In the genomic region with DNA sequence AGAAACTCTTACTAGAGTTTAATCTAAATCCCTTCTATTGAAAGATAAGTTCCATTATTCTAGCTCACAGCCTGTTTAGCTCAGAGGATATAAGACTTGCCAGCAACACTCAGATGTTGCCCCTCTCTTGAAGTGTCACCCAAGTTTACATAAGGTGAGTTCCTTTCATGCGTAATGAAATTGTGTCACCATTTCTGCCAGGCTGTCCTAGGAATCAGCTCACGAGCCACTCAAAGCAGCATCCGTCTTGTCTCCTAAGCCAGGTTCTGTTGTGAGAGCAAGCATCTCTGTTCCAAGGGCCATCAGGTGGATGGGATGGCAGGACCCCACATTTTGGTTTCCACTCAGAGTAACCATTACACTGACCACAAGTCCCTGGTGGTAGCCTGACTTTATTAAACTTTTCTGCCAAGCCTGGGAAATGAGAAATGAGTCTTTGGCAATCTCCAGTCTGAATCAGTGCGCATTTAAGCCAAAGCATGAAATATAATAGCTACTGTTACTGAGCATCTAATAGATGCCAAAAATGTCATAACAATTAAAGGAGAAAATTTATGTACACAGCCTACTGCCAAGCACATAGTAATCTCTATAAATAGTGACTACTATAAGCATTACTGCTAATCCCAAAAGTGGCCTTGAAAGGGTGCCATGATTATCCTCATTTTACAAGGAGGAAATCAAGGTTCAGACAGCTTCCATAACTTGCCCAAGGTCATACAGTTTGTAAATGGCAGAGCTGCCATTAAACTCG, we compare ENCODE assay signal across 17 cellular contexts.
A peak's percentile ranks its signal among the peaks of the same experiment; 100 is the strongest.
DNase-seq lines count a peak whose midpoint lies in the region; ATAC-seq, FAIRE-seq and TF ChIP-seq lines count a peak whose summit lies in the region.
"Had no signal": no experiment of that assay in that cellular context is flagged by ENCODE, and none has a peak within 500 bp of the region (broad histone marks: within the 10 kb centered on the region; RNA-seq: fewer than 3 reads in every experiment).

No MANE protein-coding gene starts in this region.

- no peak overlapping the region for H3K14ac ChIP-seq in trophoblast cell (ENCODE audit: low read length)

- peak overlapping the region; percentile 46 for H2BK12ac ChIP-seq in trophoblast cell (ENCODE audit: low read length)

- H3K4me2 ChIP-seq in trophoblast cell (ENCODE audit: low read length), result no peak overlapping the region
- H3K4me2 ChIP-seq: GM23338, KMS-11 had no signal

- DNase-seq in D721Med (ENCODE audit: insufficient read length, low spot score) (no peak), MV-4-11 (lab: John Stamatoyannopoulos, UW) (peak; percentile 35), trophoblast cell (no peak), T-helper 9 cell (no peak), SKM-1 treated with dmso at 0.1 percent for 144 hours (lab: John Stamatoyannopoulos, UW; ENCODE audit: unreplicated experiment) (no peak)
- DNase-seq in stimulated activated naive CD4-positive, alpha-beta T cell (lab: John Stamatoyannopoulos, UW), result no peak
- DNase-seq: ACHN, AML-193, COR-L47, NCI-H187, NCI-H774, T-helper 1 cell had no signal

- peak; percentile 74 for ATAC-seq in SK-N-SH treated with all-trans-retinoic acid at 6 μM for 48 hours
- ATAC-seq: GM23338, Panc1 had no signal

- no peak overlapping the region for H3K18ac ChIP-seq in trophoblast cell (ENCODE audit: low read length)

- peak overlapping the region; percentile 32 for H4K91ac ChIP-seq in trophoblast cell (ENCODE audit: low read depth, low read length)

- no peak overlapping the region for H3K27ac ChIP-seq in trophoblast cell (ENCODE audit: low read depth, low read length)
- H3K27ac ChIP-seq: KMS-11 had no signal

- no peak overlapping the region for H4K12ac ChIP-seq in trophoblast cell (ENCODE audit: low read depth, low read length)

- no peak overlapping the region for H3K23ac ChIP-seq in trophoblast cell (ENCODE audit: low read length)

- H3K79me1 ChIP-seq in trophoblast cell (ENCODE audit: low read length), result peaks cover 5% of the 10 kb centered on the region

- no peaks in the 10 kb centered on the region for H3K27me3 ChIP-seq in trophoblast cell (ENCODE audit: insufficient read depth, low read length)

- H3K79me2 ChIP-seq in trophoblast cell (ENCODE audit: control insufficient read depth, insufficient read depth, low read length, poor library complexity), result no peaks in the 10 kb centered on the region

- H3K9ac ChIP-seq in trophoblast cell (ENCODE audit: low read length), result peak overlapping the region; percentile 55
- H3K9ac ChIP-seq: KMS-11 had no signal

- H3K4me1 ChIP-seq in trophoblast cell (ENCODE audit: control insufficient read depth in 1 of 2, insufficient read depth in 2 of 2, low read length in 2 of 2), result peaks cover 0 to 6% of the 10 kb centered on the region in 2 experiments

- H2AK5ac ChIP-seq in trophoblast cell (ENCODE audit: low read length), result no peak overlapping the region

- no peak overlapping the region for H4K8ac ChIP-seq in trophoblast cell (ENCODE audit: low read depth, low read length)

- H3K36me3 ChIP-seq in trophoblast cell (ENCODE audit: control insufficient read depth in 1 of 2, insufficient read depth in 2 of 2, low read length in 2 of 2), result no peaks in the 10 kb centered on the region

- no peak for TF ChIP-seq CTCF in D721Med (IDR thresholded peaks at IDR 0.05; ENCODE audit: insufficient read depth, missing control alignments)

- FAIRE-seq in D721Med (lab: Jason Lieb, UNC), result peak; percentile 32
- FAIRE-seq: G401.6 had no signal

- H3K4me3 ChIP-seq in trophoblast cell (ENCODE audit: low read depth, low read length), result no peak overlapping the region
- H3K4me3 ChIP-seq: GM23338 had no signal

- no peak overlapping the region for H2AFZ ChIP-seq in trophoblast cell (ENCODE audit: insufficient read depth, low read length, poor library complexity)
- H2AFZ ChIP-seq: GM23338 had no signal

- no peak overlapping the region for H2BK5ac ChIP-seq in trophoblast cell (ENCODE audit: low read depth, low read length, poor library complexity)

- H3K9me3 ChIP-seq in trophoblast cell (ENCODE audit: insufficient read depth, low read depth, low read length), result peaks cover 1% of the 10 kb centered on the region

- no peak overlapping the region for H3K4ac ChIP-seq in trophoblast cell (ENCODE audit: low read depth, low read length)

- no CpG with 5 or more reads among the region's 5 CpGs for WGBS in trophoblast cell (ENCODE audit: extremely low coverage, insufficient coverage, insufficient read length)

- H2BK120ac ChIP-seq in trophoblast cell (ENCODE audit: insufficient read depth, low read length, poor library complexity), result no peak overlapping the region

TF ChIP-seq in SK-N-SH treated with all-trans-retinoic acid at 6 μM for 48 hours, 23 proteins besides CTCF, POLR2A, EP300 and RAD21 (continues in another document):
- TF ChIP-seq TCF4 (CRISPR knock-in tag; IDR thresholded peaks at IDR 0.05; ENCODE audit: borderline replicate concordance), result no peak
- TF ChIP-seq, protein P1, sequence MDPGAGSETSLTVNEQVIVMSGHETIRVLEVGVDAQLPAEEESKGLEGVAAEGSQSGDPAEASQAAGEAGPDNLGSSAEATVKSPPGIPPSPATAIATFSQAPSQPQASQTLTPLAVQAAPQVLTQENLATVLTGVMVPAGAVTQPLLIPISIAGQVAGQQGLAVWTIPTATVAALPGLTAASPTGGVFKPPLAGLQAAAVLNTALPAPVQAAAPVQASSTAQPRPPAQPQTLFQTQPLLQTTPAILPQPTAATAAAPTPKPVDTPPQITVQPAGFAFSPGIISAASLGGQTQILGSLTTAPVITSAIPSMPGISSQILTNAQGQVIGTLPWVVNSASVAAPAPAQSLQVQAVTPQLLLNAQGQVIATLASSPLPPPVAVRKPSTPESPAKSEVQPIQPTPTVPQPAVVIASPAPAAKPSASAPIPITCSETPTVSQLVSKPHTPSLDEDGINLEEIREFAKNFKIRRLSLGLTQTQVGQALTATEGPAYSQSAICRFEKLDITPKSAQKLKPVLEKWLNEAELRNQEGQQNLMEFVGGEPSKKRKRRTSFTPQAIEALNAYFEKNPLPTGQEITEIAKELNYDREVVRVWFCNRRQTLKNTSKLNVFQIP (CRISPR knock-in tag; IDR thresholded peaks at IDR 0.05; ENCODE audit: borderline replicate concordance, low read depth), result peak; percentile 86; the same call in 1 of the 2 replicates
- no peak for TF ChIP-seq BACH2 (CRISPR knock-in tag; IDR thresholded peaks at IDR 0.05; ENCODE audit: borderline replicate concordance)
- no peak for TF ChIP-seq PPARA (CRISPR knock-in tag; IDR thresholded peaks at IDR 0.05; ENCODE audit: borderline replicate concordance)
- TF ChIP-seq ZFP3 (CRISPR knock-in tag; IDR thresholded peaks at IDR 0.05), result peak; percentile 73; the same call in 1 of the 2 replicates
- peak; percentile 99 for TF ChIP-seq ISL1 (CRISPR knock-in tag; IDR thresholded peaks at IDR 0.05)
- TF ChIP-seq TOX (CRISPR knock-in tag; IDR thresholded peaks at IDR 0.05; ENCODE audit: borderline replicate concordance), result peak; percentile 97
- TF ChIP-seq ESRRG (CRISPR knock-in tag; IDR thresholded peaks at IDR 0.05), result peak; percentile 54; the same call in 1 of the 2 replicates
- no peak for TF ChIP-seq ZFP30 (CRISPR knock-in tag; IDR thresholded peaks at IDR 0.05)
- peak; percentile 95 for TF ChIP-seq ZC3H10 (CRISPR knock-in tag; IDR thresholded peaks at IDR 0.05)
- TF ChIP-seq ZNF70 (CRISPR knock-in tag; IDR thresholded peaks at IDR 0.05), result no peak
- TF ChIP-seq SNAI2 (CRISPR knock-in tag; IDR thresholded peaks at IDR 0.05), result 0 out of 2 replicates have a peak, but pooled peaks have one; percentile 50
- TF ChIP-seq, protein P2, sequence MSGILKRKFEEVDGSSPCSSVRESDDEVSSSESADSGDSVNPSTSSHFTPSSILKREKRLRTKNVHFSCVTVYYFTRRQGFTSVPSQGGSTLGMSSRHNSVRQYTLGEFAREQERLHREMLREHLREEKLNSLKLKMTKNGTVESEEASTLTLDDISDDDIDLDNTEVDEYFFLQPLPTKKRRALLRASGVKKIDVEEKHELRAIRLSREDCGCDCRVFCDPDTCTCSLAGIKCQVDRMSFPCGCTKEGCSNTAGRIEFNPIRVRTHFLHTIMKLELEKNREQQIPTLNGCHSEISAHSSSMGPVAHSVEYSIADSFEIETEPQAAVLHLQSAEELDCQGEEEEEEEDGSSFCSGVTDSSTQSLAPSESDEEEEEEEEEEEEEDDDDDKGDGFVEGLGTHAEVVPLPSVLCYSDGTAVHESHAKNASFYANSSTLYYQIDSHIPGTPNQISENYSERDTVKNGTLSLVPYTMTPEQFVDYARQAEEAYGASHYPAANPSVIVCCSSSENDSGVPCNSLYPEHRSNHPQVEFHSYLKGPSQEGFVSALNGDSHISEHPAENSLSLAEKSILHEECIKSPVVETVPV (CRISPR knock-in tag; IDR thresholded peaks at IDR 0.05), result no peak
- TF ChIP-seq, protein P3, sequence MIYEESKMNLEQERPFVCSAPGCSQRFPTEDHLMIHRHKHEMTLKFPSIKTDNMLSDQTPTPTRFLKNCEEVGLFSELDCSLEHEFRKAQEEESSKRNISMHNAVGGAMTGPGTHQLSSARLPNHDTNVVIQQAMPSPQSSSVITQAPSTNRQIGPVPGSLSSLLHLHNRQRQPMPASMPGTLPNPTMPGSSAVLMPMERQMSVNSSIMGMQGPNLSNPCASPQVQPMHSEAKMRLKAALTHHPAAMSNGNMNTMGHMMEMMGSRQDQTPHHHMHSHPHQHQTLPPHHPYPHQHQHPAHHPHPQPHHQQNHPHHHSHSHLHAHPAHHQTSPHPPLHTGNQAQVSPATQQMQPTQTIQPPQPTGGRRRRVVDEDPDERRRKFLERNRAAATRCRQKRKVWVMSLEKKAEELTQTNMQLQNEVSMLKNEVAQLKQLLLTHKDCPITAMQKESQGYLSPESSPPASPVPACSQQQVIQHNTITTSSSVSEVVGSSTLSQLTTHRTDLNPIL (CRISPR knock-in tag; IDR thresholded peaks at IDR 0.05; ENCODE audit: low read depth), result peak; percentile 94
- TF ChIP-seq OSR1 (CRISPR knock-in tag; IDR thresholded peaks at IDR 0.05), result peak; percentile 45; the same call in 1 of the 2 replicates
- peak; percentile 96 for TF ChIP-seq CSDC2 (CRISPR knock-in tag; IDR thresholded peaks at IDR 0.05)
- TF ChIP-seq ZNF565 (CRISPR knock-in tag; conservative IDR thresholded peaks at IDR 0.05; ENCODE audit: low read depth), result no peak
- TF ChIP-seq RARB (CRISPR knock-in tag; IDR thresholded peaks at IDR 0.05), result peak; percentile 88
